ENCODE assay signal across 1 cellular context in the genomic region with DNA sequence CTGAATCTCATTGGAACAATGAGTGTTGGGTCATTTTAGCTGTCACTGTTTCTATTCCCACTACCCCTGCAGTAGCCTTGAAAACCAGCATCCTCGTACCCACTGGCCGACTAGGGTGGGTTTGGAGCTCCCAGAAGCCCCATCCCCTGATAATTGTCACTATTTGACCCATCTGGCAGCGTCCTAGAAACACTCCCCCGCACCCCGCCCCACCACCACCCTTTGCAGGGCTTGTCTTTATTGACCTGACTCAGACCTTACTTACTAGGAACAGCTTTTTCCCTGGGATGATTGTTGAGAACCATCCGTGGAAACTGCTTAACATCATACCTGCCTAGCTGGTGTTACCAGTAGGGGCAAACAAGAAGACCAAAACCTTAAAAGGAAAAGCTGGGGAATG.
A peak's percentile ranks its signal among the peaks of the same experiment; 100 is the strongest.
TF ChIP-seq lines count a peak whose summit lies in the region.

No MANE protein-coding gene starts in this region.

TF ChIP-seq in H1, 55 proteins besides CTCF, POLR2A, EP300 and RAD21:
- no peak for TF ChIP-seq CTBP2 (IDR thresholded peaks at IDR 0.05; ENCODE audit: borderline replicate concordance, insufficient read depth, insufficient read length, low read length)
- TF ChIP-seq SRF (IDR thresholded peaks at IDR 0.05; ENCODE audit: low read depth, low read length) = peak; percentile 45; the same call in 1 of the 2 replicates
